Comparison of ENCODE assay signal across 9 cellular contexts in genomic region chr19:19110410-19111137, GRCh38. TPM values are rescaled to one million over a fixed set of nuclear protein-coding genes. Genes with fewer than 3 reads are reported as not detected.
A peak's percentile ranks its signal among the peaks of the same experiment; 100 is the strongest.
DNase-seq lines count a peak whose midpoint lies in the region; ATAC-seq and TF ChIP-seq lines count a peak whose summit lies in the region.
"Had no signal": no experiment of that assay in that cellular context is flagged by ENCODE, and none has a peak within 500 bp of the region (broad histone marks: within the 10 kb centered on the region; RNA-seq: fewer than 3 reads in every experiment).

No MANE protein-coding gene starts in this region.

- no peaks in the 10 kb centered on the region for H3K9me3 Mint-ChIP-seq in activated CD8-positive, alpha-beta memory T cell treated with anti-CD3 and anti-CD28 coated beads, Interleukin-2, amount 10 ng/mL, durations not matched to agents 7 days and 5 days (ENCODE audit: low read depth)
- H3K9me3 Mint-ChIP-seq in immature natural killer cell: no peaks in the 10 kb centered on the region
- H3K9me3 Mint-ChIP-seq: CD4-positive, alpha-beta memory T cell had no signal

- no peak overlapping the region for H3K4me3 Mint-ChIP-seq in activated CD8-positive, alpha-beta memory T cell treated with anti-CD3 and anti-CD28 coated beads, Interleukin-2, amount 10 ng/mL, durations not matched to agents 7 days and 5 days
- H3K4me3 Mint-ChIP-seq in immature natural killer cell: no peak overlapping the region

- peaks cover 9% of the 10 kb centered on the region for H3K4me1 Mint-ChIP-seq in activated CD8-positive, alpha-beta memory T cell treated with anti-CD3 and anti-CD28 coated beads, Interleukin-2, amount 10 ng/mL, durations not matched to agents 7 days and 5 days
- peaks cover 9 to 15% of the 10 kb centered on the region in 2 donors for H3K4me1 Mint-ChIP-seq in immature natural killer cell

- no peaks in the 10 kb centered on the region for H3K36me3 ChIP-seq in thoracic aorta

- no peak overlapping the region for H3K27ac Mint-ChIP-seq in activated CD8-positive, alpha-beta memory T cell treated with anti-CD3 and anti-CD28 coated beads, Interleukin-2, amount 10 ng/mL, durations not matched to agents 7 days and 5 days
- H3K27ac Mint-ChIP-seq in immature natural killer cell: no peak overlapping the region

- no peaks in the 10 kb centered on the region for H3K9me3 ChIP-seq in thoracic aorta

- TF ChIP-seq CTCF in thoracic aorta (IDR thresholded peaks at IDR 0.05): peak; percentile 18

- H3K36me3 Mint-ChIP-seq in activated CD8-positive, alpha-beta memory T cell treated with anti-CD3 and anti-CD28 coated beads, Interleukin-2, amount 10 ng/mL, durations not matched to agents 7 days and 5 days: no peaks in the 10 kb centered on the region
- peaks cover 0 to 8% (median 0%) of the 10 kb centered on the region in 3 donors for H3K36me3 Mint-ChIP-seq in immature natural killer cell

- no peak overlapping the region for H3K27ac ChIP-seq in thoracic aorta

- no peaks in the 10 kb centered on the region for H3K27me3 ChIP-seq in thoracic aorta (replicated peaks; ENCODE audit: insufficient read depth)

- CTCF ChIA-PET in activated CD8-positive, alpha-beta memory T cell treated with anti-CD3 and anti-CD28 coated beads, Interleukin-2, amount 10 ng/mL, durations not matched to agents 7 days and 5 days (lab: Charles Lee): no interaction called here

- H3K4me3 ChIP-seq in thoracic aorta: peak overlapping the region; percentile 33

- H3K27me3 Mint-ChIP-seq in activated CD8-positive, alpha-beta memory T cell treated with anti-CD3 and anti-CD28 coated beads, Interleukin-2, amount 10 ng/mL, durations not matched to agents 7 days and 5 days: no peaks in the 10 kb centered on the region
- no peaks in the 10 kb centered on the region for H3K27me3 Mint-ChIP-seq in immature natural killer cell (ENCODE audit: low read depth in 3 of 3)
- H3K27me3 Mint-ChIP-seq: CD4-positive, alpha-beta memory T cell had no signal

- peak; percentile 52 for ATAC-seq in activated CD8-positive, alpha-beta memory T cell treated with anti-CD3 and anti-CD28 coated beads, Interleukin-2, amount 10 ng/mL, durations not matched to agents 7 days and 5 days
- ATAC-seq in thoracic aorta (ENCODE audit: insufficient number of reproducible peaks, low FRiP score, low read depth) (no peak), GM18517 (IDR thresholded peaks at IDR 0.05; ENCODE audit: unreplicated experiment) (no peak), HG02610 (IDR thresholded peaks at IDR 0.05; ENCODE audit: unreplicated experiment) (no peak)

- no peak for DNase-seq in activated CD8-positive, alpha-beta memory T cell treated with anti-CD3 and anti-CD28 coated beads, Interleukin-2, amount 10 ng/mL, durations not matched to agents 7 days and 5 days
- DNase-seq in activated CD8-positive, alpha-beta memory T cell treated with anti-CD3 and anti-CD28 coated beads, Interleukin-2, amount 50 U/mL, for 4 hours: no peak
- DNase-seq in amniotic epithelial cell (ENCODE audit: low read depth) (peak; percentile 13), immature natural killer cell (peak in 2 of 3 donors; percentile 16 to 30), thoracic aorta (ENCODE audit: low spot score) (no peak), HCEC 1CT (no peak)

- peaks cover 0 to 19% of the 10 kb centered on the region in 2 donors for H3K4me1 ChIP-seq in thoracic aorta (ENCODE audit: control insufficient read depth in 1 of 2, low read depth in 2 of 2)

RNA-seq across cellular contexts. Expression of gene TMEM161A, which starts 27.7 kb away (rescaled TPM):
- total RNA-seq in activated CD8-positive, alpha-beta memory T cell treated with anti-CD3 and anti-CD28 coated beads, Interleukin-2, amount 10 ng/mL, durations not matched to agents 7 days and 5 days: 10 to 100 TPM; 22.0 to 25.1 TPM
- 10 to 100 TPM; 22.0 to 44.4 (median 32.3) TPM for polyA plus RNA-seq in immature natural killer cell
- total RNA-seq in thoracic aorta: 10 to 100 TPM; 13.8 to 14.4 TPM

RNA-seq across cellular contexts. Expression of gene SLC25A42, which starts 46.8 kb away (rescaled TPM):
- total RNA-seq in activated CD8-positive, alpha-beta memory T cell treated with anti-CD3 and anti-CD28 coated beads, Interleukin-2, amount 10 ng/mL, durations not matched to agents 7 days and 5 days: 10 to 100 TPM; 15.6 to 18.7 TPM
- polyA plus RNA-seq in immature natural killer cell: 10 to 100 TPM; 10.4 to 24.8 (median 12.9) TPM
- total RNA-seq in thoracic aorta: 10 to 100 TPM in 1 of 2 donors, 1 to 10 TPM in 1; 8.3 to 14.4 TPM

RNA-seq across cellular contexts. Expression of gene MEF2B, which starts 59.5 kb away (rescaled TPM):
- total RNA-seq in activated CD8-positive, alpha-beta memory T cell treated with anti-CD3 and anti-CD28 coated beads, Interleukin-2, amount 10 ng/mL, durations not matched to agents 7 days and 5 days: 1 to 10 TPM; 3.2 to 7.2 TPM
- polyA plus RNA-seq in immature natural killer cell: under 1 TPM in 2 of 3 donors, not detected in 1; 0.35 to 0.82 TPM
- total RNA-seq in thoracic aorta: 1 to 10 TPM; 1.5 to 2.0 TPM

Comparison
In these comparisons a context has a peak if more than half of its experiments do, and no peak if none do; other contexts are left out.
1. DNase-seq: peak in amniotic epithelial cell (single experiment) and immature natural killer cell (2 of 3); none in activated CD8-positive, alpha-beta memory T cell treated with anti-CD3 and anti-CD28 coated beads, Interleukin-2, amount 10 ng/mL, durations not matched to agents 7 days and 5 days (single experiment), activated CD8-positive, alpha-beta memory T cell treated with anti-CD3 and anti-CD28 coated beads, Interleukin-2, amount 50 U/mL, for 4 hours (single experiment), thoracic aorta (single experiment) and HCEC 1CT (single experiment).